Comparison of ENCODE assay signal across 11 cellular contexts in the genomic region with DNA sequence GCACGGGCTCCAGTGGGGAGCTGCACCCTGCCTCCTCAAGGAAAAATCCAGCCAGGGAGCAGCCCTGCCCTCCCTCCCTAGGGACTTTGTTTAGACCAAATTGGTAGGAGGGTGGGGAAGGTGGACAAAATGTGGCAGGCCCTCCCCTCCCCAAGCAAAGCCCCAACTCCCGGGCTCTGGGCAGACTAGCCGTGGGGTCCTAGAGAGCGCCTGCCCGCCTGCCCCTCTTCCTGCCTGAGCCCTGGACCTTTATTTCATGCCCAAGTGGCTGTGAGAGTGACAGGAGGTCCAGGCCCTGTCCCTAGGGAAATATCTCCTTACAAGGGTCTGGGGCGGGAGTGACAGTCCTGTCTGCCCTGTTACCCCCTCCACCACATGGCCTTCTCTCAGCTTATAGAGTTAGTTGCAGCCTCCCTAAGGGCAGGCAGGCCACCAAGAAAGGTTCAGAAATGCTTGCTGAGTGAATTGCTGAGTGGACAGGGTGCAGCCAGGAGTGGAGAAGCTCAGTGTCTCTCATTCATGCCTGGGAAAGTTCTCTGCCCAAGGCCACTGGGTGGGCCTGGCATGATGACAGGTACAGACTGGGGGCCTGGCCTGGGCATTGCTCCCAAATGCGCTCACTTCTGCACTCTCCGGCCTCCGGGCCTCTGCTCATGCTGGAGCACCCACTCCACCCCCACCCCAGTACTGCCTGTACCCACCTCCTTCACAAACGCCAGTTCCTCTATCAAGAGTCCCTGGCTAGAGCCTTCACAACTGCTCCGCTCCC. TPM values are rescaled to one million over a fixed set of nuclear protein-coding genes. Genes with fewer than 3 reads are reported as not detected.
DNase-seq lines count a peak whose midpoint lies in the region; ATAC-seq, FAIRE-seq and TF ChIP-seq lines count a peak whose summit lies in the region.
"Had no signal": no experiment of that assay in that cellular context is flagged by ENCODE, and none has a peak within 500 bp of the region (broad histone marks: within the 10 kb centered on the region; RNA-seq: fewer than 3 reads in every experiment).

No MANE protein-coding gene starts in this region.

- no peak for TF ChIP-seq POLR2A in GM12891 (IDR thresholded peaks at IDR 0.05; ENCODE audit: low read depth, low read length)

- ATAC-seq in sciatic nerve, result no peak
- no peak for ATAC-seq in HG03521 (IDR thresholded peaks at IDR 0.05; ENCODE audit: unreplicated experiment)
- ATAC-seq: left colon had no signal

- FAIRE-seq in GM12891 (lab: Jason Lieb, UNC), result no peak

- intact Hi-C loops in sciatic nerve (cut with DNase I), result loop anchor here (10.0 kb wide), 2 partner anchors 115 to 365 kb away; a partner anchor contains a TSS

- peak overlapping the region; percentile 100 for H3K27ac ChIP-seq in epithelial cell of prostate
- H3K27ac ChIP-seq: colonic mucosa had no signal

- DNase-seq in GM12891 (ENCODE audit: insufficient read length, low spot score) (no peak), SK-N-DZ (ENCODE audit: low spot score) (peak; percentile 91), epithelial cell of prostate (ENCODE audit: low read depth, low spot score) (no peak), sciatic nerve (ENCODE audit: low spot score) (peak; percentile 65), AG20443 (ENCODE audit: low spot score) (no peak), NCI-H1417 treated with DMSO at 0.1 percent for 48 hours (lab: John Stamatoyannopoulos, UW) (no peak), DMS53 treated with DMSO at 0.1 percent for 48 hours (lab: John Stamatoyannopoulos, UW; ENCODE audit: unreplicated experiment) (no peak)
- DNase-seq: colonic mucosa, NCI-H1048 had no signal

TF ChIP-seq in GM12891, 5 proteins besides CTCF, POLR2A, EP300 and RAD21:
- TF ChIP-seq TAF1 (IDR thresholded peaks at IDR 0.05; ENCODE audit: low read depth, low read length), result no peak
- no peak for TF ChIP-seq PAX5 (IDR thresholded peaks at IDR 0.05; ENCODE audit: insufficient read depth, low read length, severe bottlenecking)
- peak; percentile 39; the same call in 1 of the 2 replicates for TF ChIP-seq POLR2AphosphoS5 (IDR thresholded peaks at IDR 0.05; ENCODE audit: low read depth, low read length)

RNA-seq across cellular contexts. Expression of a gene that starts 25.2 kb away (rescaled TPM):
- polyA plus RNA-seq in GM12891 (2012; ENCODE audit: low read depth, missing spikeins), result 13.7 TPM
- 17.7 and 18.7 TPM in 2 replicates for polyA plus RNA-seq in SK-N-DZ (2014; cell fraction: cytosol; rRNA removed)
- 20.4 and 30.5 TPM in 2 replicates for polyA plus RNA-seq in SK-N-DZ (2014; cell fraction: nucleus; rRNA removed)
- 50.0 TPM for total RNA-seq in sciatic nerve

RNA-seq across cellular contexts. Expression of a gene that starts 55.8 kb away (rescaled TPM):
- polyA plus RNA-seq in GM12891 (2012; ENCODE audit: low read depth, missing spikeins), result 93.2 TPM
- 50.3 and 61.1 TPM in 2 replicates for polyA plus RNA-seq in SK-N-DZ (2014; cell fraction: cytosol; rRNA removed)
- polyA plus RNA-seq in SK-N-DZ (2014; cell fraction: nucleus; rRNA removed), result 30.1 and 38.3 TPM in 2 replicates
- total RNA-seq in sciatic nerve, result 232 TPM

Comparison
In these comparisons a context has a peak if more than half of its experiments do, and no peak if none do; other contexts are left out.
1. DNase-seq: peak in SK-N-DZ (single experiment) and sciatic nerve (single experiment); none in GM12891 (single experiment), epithelial cell of prostate (single experiment), AG20443 (single experiment), NCI-H1417 treated with DMSO at 0.1 percent for 48 hours (single experiment) and DMS53 treated with DMSO at 0.1 percent for 48 hours (single experiment).